In genomic region chr1:34547043-34547674, GRCh38 we compare ENCODE assay signal across 13 cellular contexts.
DNase-seq lines count a peak whose midpoint lies in the region; ATAC-seq and TF ChIP-seq lines count a peak whose summit lies in the region.
"Had no signal": no experiment of that assay in that cellular context is flagged by ENCODE, and none has a peak within 500 bp of the region (broad histone marks: within the 10 kb centered on the region; RNA-seq: fewer than 3 reads in every experiment).

No MANE protein-coding gene starts in this region.

- no peaks in the 10 kb centered on the region for H3K4me1 Mint-ChIP-seq in neural progenitor cell
- H3K4me1 Mint-ChIP-seq in stimulated activated naive CD8-positive, alpha-beta T cell treated with anti-CD3 and anti-CD28 coated beads, Interleukin-15, amount 100 ng/mL, for 72 hours: no peaks in the 10 kb centered on the region

- no peaks in the 10 kb centered on the region for H3K9me3 ChIP-seq in neural progenitor cell (ENCODE audit: low read depth)
- H3K9me3 ChIP-seq: A549 had no signal

- no peak overlapping the region for H3K27ac ChIP-seq in neural progenitor cell
- H3K27ac ChIP-seq: A549, gastroesophageal sphincter had no signal

- no peak overlapping the region for H3K4me3 ChIP-seq in NB4 (ENCODE audit: low read depth, low read length)
- H3K4me3 ChIP-seq in neural progenitor cell: no peak overlapping the region
- H3K4me3 ChIP-seq: A549, gastroesophageal sphincter had no signal

- no peak overlapping the region for H3K9ac ChIP-seq in neural progenitor cell

- TF ChIP-seq CTCF in NB4 (IDR thresholded peaks at IDR 0.05; ENCODE audit: low read depth, low read length): peak; percentile 28
- peak; percentile 60 for TF ChIP-seq CTCF in neural progenitor cell (IDR thresholded peaks at IDR 0.05)

- H3K4me1 ChIP-seq in neural progenitor cell: no peaks in the 10 kb centered on the region
- H3K4me1 ChIP-seq: A549, gastroesophageal sphincter had no signal

- H3K9me3 Mint-ChIP-seq in neural progenitor cell: no peaks in the 10 kb centered on the region
- peaks cover 0 to 7% of the 10 kb centered on the region in 2 donors for H3K9me3 Mint-ChIP-seq in stimulated activated naive CD8-positive, alpha-beta T cell treated with anti-CD3 and anti-CD28 coated beads, Interleukin-15, amount 100 ng/mL, for 72 hours
- H3K9me3 Mint-ChIP-seq: activated naive CD4-positive, alpha-beta T cell treated with anti-CD3 and anti-CD28 coated beads for 36 hours had no signal

- H3K36me3 ChIP-seq in neural progenitor cell: no peaks in the 10 kb centered on the region
- H3K36me3 ChIP-seq: gastroesophageal sphincter had no signal

- H3K4me3 Mint-ChIP-seq in neural progenitor cell: no peak overlapping the region
- no peak overlapping the region for H3K4me3 Mint-ChIP-seq in stimulated activated naive CD8-positive, alpha-beta T cell treated with anti-CD3 and anti-CD28 coated beads, Interleukin-15, amount 100 ng/mL, for 72 hours
- H3K4me3 Mint-ChIP-seq: activated naive CD4-positive, alpha-beta T cell treated with anti-CD3 and anti-CD28 coated beads for 36 hours had no signal

- TF ChIP-seq POLR2A in NB4 (IDR thresholded peaks at IDR 0.05; ENCODE audit: extremely low read depth, insufficient read length): no peak

- H3K27me3 ChIP-seq in neural progenitor cell: no peaks in the 10 kb centered on the region

- ATAC-seq in esophagus mucosa: peak; percentile 63
- ATAC-seq in stimulated activated naive CD8-positive, alpha-beta T cell treated with anti-CD3 and anti-CD28 coated beads, Interleukin-15, amount 100 ng/mL, for 72 hours: no peak
- ATAC-seq in HG03439 (IDR thresholded peaks at IDR 0.05; ENCODE audit: unreplicated experiment): no peak
- ATAC-seq: A549, gastroesophageal sphincter had no signal

- no peaks in the 10 kb centered on the region for H3K36me3 Mint-ChIP-seq in neural progenitor cell

- H3K4me2 ChIP-seq in neural progenitor cell: no peak overlapping the region
- H3K4me2 ChIP-seq: A549 had no signal

- H2AFZ ChIP-seq in neural progenitor cell (replicated peaks): peak overlapping the region; percentile 73

- H3K79me2 ChIP-seq in neural progenitor cell (ENCODE audit: low read depth): no peaks in the 10 kb centered on the region

- peaks cover 6% of the 10 kb centered on the region for H3K27me3 Mint-ChIP-seq in neural progenitor cell (ENCODE audit: insufficient read depth, low read depth)
- H3K27me3 Mint-ChIP-seq in stimulated activated naive CD8-positive, alpha-beta T cell treated with anti-CD3 and anti-CD28 coated beads, Interleukin-15, amount 100 ng/mL, for 72 hours: peaks cover 27% of the 10 kb centered on the region

- H3K27ac Mint-ChIP-seq in neural progenitor cell: no peak overlapping the region
- H3K27ac Mint-ChIP-seq in stimulated activated naive CD8-positive, alpha-beta T cell treated with anti-CD3 and anti-CD28 coated beads, Interleukin-15, amount 100 ng/mL, for 72 hours: no peak overlapping the region
- H3K27ac Mint-ChIP-seq: activated naive CD4-positive, alpha-beta T cell treated with anti-CD3 and anti-CD28 coated beads for 36 hours had no signal

- DNase-seq in NCI-H748 (lab: John Stamatoyannopoulos, UW; ENCODE audit: unreplicated experiment) (peak; percentile 8), NCI-H748 treated with DMSO at 0.1 percent for 48 hours (lab: John Stamatoyannopoulos, UW) (no peak), NB4 (ENCODE audit: low read depth) (peak; percentile 25), neural progenitor cell (ENCODE audit: low spot score) (peak; percentile 63)
- DNase-seq in activated naive CD4-positive, alpha-beta T cell (lab: John Stamatoyannopoulos, UW): no peak
- DNase-seq in stimulated activated naive CD8-positive, alpha-beta T cell treated with anti-CD3 and anti-CD28 coated beads, Interleukin-15, amount 100 ng/mL, for 72 hours: no peak
- DNase-seq: activated CD4-positive, alpha-beta T cell treated with anti-CD3 and anti-CD28 coated beads, Interleukin-2, amount 50 U/mL, for 4 hours; activated naive CD4-positive, alpha-beta T cell treated with anti-CD3 and anti-CD28 coated beads for 36 hours; NCI-H187 treated with DMSO at 0.1 percent for 48 hours had no signal

- H4K20me1 ChIP-seq in neural progenitor cell (ENCODE audit: low read depth): no peaks in the 10 kb centered on the region

- H3F3A ChIP-seq in neural progenitor cell (ENCODE audit: low read depth): no peaks in the 10 kb centered on the region

Comparison
In these comparisons a context has a peak if more than half of its experiments do, and no peak if none do; other contexts are left out.
1. DNase-seq: peak in NCI-H748 (single experiment), NB4 (single experiment) and neural progenitor cell (single experiment); none in NCI-H748 treated with DMSO at 0.1 percent for 48 hours (single experiment), activated naive CD4-positive, alpha-beta T cell (0 of 4) and stimulated activated naive CD8-positive, alpha-beta T cell treated with anti-CD3 and anti-CD28 coated beads, Interleukin-15, amount 100 ng/mL, for 72 hours (0 of 2).